Comparison of ENCODE assay signal across 8 cellular contexts in the genomic region with DNA sequence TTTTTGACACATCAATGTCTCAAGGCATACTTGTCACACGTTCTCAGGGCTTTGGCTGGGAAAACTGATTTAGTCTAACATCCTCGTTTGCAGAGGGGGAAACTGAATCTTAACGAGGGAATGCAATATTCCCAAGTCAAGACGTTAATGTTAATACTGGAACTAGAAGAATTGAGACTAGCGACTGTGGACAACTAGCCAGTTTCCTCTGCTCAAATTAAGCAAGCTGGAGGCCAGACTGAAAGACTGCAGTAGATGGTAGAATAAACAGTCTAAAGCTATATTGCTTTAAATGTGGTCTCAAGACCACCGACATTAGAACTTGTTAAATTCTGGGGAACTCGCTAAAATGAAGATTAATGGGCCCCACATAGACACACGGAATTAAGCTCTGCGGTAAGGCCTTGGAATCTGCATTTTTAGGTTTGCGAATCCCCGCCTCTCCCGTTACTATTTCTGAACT. TPM values are rescaled to one million over a fixed set of nuclear protein-coding genes. Genes with fewer than 3 reads are reported as not detected.
DNase-seq lines count a peak whose midpoint lies in the region; ATAC-seq and TF ChIP-seq lines count a peak whose summit lies in the region.

No MANE protein-coding gene starts in this region.

- H3K27me3 ChIP-seq in Karpas-422 (ENCODE audit: low read length) = no peaks in the 10 kb centered on the region
- no peaks in the 10 kb centered on the region for H3K27me3 ChIP-seq in mucosa of rectum (ENCODE audit: control insufficient read depth in 2 of 2, insufficient read depth in 2 of 2, low read length in 2 of 2)

- H3K9me3 ChIP-seq in Karpas-422 (ENCODE audit: low read length) (no peaks in the 10 kb centered on the region), mucosa of rectum (ENCODE audit: control insufficient read depth in 2 of 2, low read length in 2 of 2) (no peaks in the 10 kb centered on the region)

- H3K27me3 Mint-ChIP-seq in activated CD4-positive, alpha-beta T cell treated with anti-CD3 and anti-CD28 coated beads, Interleukin-2, amount 10 ng/mL, durations not matched to agents 7 days and 5 days = peaks cover 2% of the 10 kb centered on the region

- no peak for ATAC-seq in GM19455 (IDR thresholded peaks at IDR 0.05; ENCODE audit: unreplicated experiment)

- peaks cover 48% of the 10 kb centered on the region for H3K79me2 ChIP-seq in Karpas-422 (ENCODE audit: low read length)

- peaks cover 41% of the 10 kb centered on the region for H3K4me1 Mint-ChIP-seq in activated CD4-positive, alpha-beta T cell treated with anti-CD3 and anti-CD28 coated beads, Interleukin-2, amount 10 ng/mL, durations not matched to agents 7 days and 5 days

- peak overlapping the region; percentile 89 for H3K4me2 ChIP-seq in Karpas-422 (ENCODE audit: low read depth, low read length, poor library complexity, severe bottlenecking)

- H3K27ac ChIP-seq in Karpas-422 (ENCODE audit: low read length) (0 out of 2 replicates have a peak overlapping the region, but pooled peaks have one; percentile 13), mucosa of rectum (ENCODE audit: low read depth in 2 of 2, low read length in 2 of 2) (peak overlapping the region; percentile 80 to 86)

- H3K9me3 Mint-ChIP-seq in activated CD4-positive, alpha-beta T cell treated with anti-CD3 and anti-CD28 coated beads, Interleukin-2, amount 10 ng/mL, durations not matched to agents 7 days and 5 days = no peaks in the 10 kb centered on the region

- peak overlapping the region; percentile 96 for H3K27ac Mint-ChIP-seq in activated CD4-positive, alpha-beta T cell treated with anti-CD3 and anti-CD28 coated beads, Interleukin-2, amount 10 ng/mL, durations not matched to agents 7 days and 5 days

- DNase-seq in activated CD4-positive, alpha-beta T cell treated with anti-CD3 and anti-CD28 coated beads, Interleukin-2, amount 10 ng/mL, durations not matched to agents 7 days and 5 days = no peak
- no peak for DNase-seq in activated CD4-positive, alpha-beta T cell treated with anti-CD3 and anti-CD28 coated beads, Interleukin-2, amount 50 U/mL, for 48 hours
- no peak for DNase-seq in Karpas-422
- DNase-seq in choroid plexus epithelial cell (ENCODE audit: low read depth) = no peak
- no peak for DNase-seq in stimulated activated CD4-positive, alpha-beta T cell treated with anti-CD3 and anti-CD28 coated beads, Interleukin-2, amount 100 ng/mL, for 48 hours
- DNase-seq in RPMI8226 = no peak

- H4K20me1 ChIP-seq in Karpas-422 (ENCODE audit: insufficient read depth, low read depth, low read length) = peaks cover 11% of the 10 kb centered on the region; the same call in 1 of the 2 replicates

- peak overlapping the region; percentile 82 for H3K9ac ChIP-seq in Karpas-422 (ENCODE audit: low read length)
- H3K9ac ChIP-seq in mucosa of rectum (ENCODE audit: low read depth in 1 of 2, low read length in 2 of 2) = peak overlapping the region; percentile 72 to 86

- POLR2A ChIA-PET in activated CD4-positive, alpha-beta T cell treated with anti-CD3 and anti-CD28 coated beads, Interleukin-2, amount 10 ng/mL, durations not matched to agents 7 days and 5 days (lab: Charles Lee) = interaction anchor here (1.0 to 1.1 kb wide), 2 partner anchors 49 to 117 kb away, joined by 3 to 4 read pairs; partner anchors contain the start of gene IPMK

- peak overlapping the region; percentile 80 for H3K4me3 ChIP-seq in Karpas-422 (ENCODE audit: low read length)
- peak overlapping the region; percentile 86 for H3K4me3 ChIP-seq in choroid plexus epithelial cell (ENCODE audit: low read depth, low read length)
- peak overlapping the region; percentile 91 to 98 for H3K4me3 ChIP-seq in mucosa of rectum (ENCODE audit: low read length in 2 of 2)

- no peak for TF ChIP-seq CTCF in choroid plexus epithelial cell (conservative IDR thresholded peaks at IDR 0.05; ENCODE audit: low read depth, low read length)

- H3K36me3 ChIP-seq in Karpas-422 (ENCODE audit: insufficient read depth, low read length) (peaks cover 26% of the 10 kb centered on the region), mucosa of rectum (ENCODE audit: control insufficient read depth in 2 of 2, insufficient read depth in 2 of 2, low read length in 2 of 2) (peaks cover 12 to 14% of the 10 kb centered on the region in 2 donors)

- no peaks in the 10 kb centered on the region for H3K9me2 ChIP-seq in Karpas-422 (replicated peaks; ENCODE audit: insufficient read depth, low read length)

- peaks cover 17% of the 10 kb centered on the region for H3K36me3 Mint-ChIP-seq in activated CD4-positive, alpha-beta T cell treated with anti-CD3 and anti-CD28 coated beads, Interleukin-2, amount 10 ng/mL, durations not matched to agents 7 days and 5 days (ENCODE audit: low read depth)

- CTCF ChIA-PET in activated CD4-positive, alpha-beta T cell treated with anti-CD3 and anti-CD28 coated beads, Interleukin-2, amount 10 ng/mL, durations not matched to agents 7 days and 5 days (lab: Charles Lee) = interaction anchor here (0.6 to 1.0 kb wide), 5 partner anchors 24 to 95 kb away, joined by 3 to 7 read pairs (median 4); partner anchors contain the start of gene UBE2D1

- H3K4me1 ChIP-seq in Karpas-422 (ENCODE audit: low read length) (peaks cover 24% of the 10 kb centered on the region), mucosa of rectum (ENCODE audit: control insufficient read depth in 2 of 2, insufficient read depth in 2 of 2, low read length in 2 of 2) (peaks cover 11 to 12% of the 10 kb centered on the region in 2 donors)

- peak overlapping the region; percentile 99 for H3K4me3 Mint-ChIP-seq in activated CD4-positive, alpha-beta T cell treated with anti-CD3 and anti-CD28 coated beads, Interleukin-2, amount 10 ng/mL, durations not matched to agents 7 days and 5 days

- peak overlapping the region; percentile 97 for H2AFZ ChIP-seq in Karpas-422 (ENCODE audit: low read length)

RNA-seq across cellular contexts. Expression of gene TFAM, which starts 0.6 kb away (rescaled TPM):
- 10 to 100 TPM; 61.3 to 64.0 TPM for total RNA-seq in activated CD4-positive, alpha-beta T cell treated with anti-CD3 and anti-CD28 coated beads, Interleukin-2, amount 10 ng/mL, durations not matched to agents 7 days and 5 days
- total RNA-seq in Karpas-422 (2014; rRNA removed; shearing (Covaris generic); ENCODE audit: low replicate concordance) = 56.5 and 76.4 TPM in 2 replicates

RNA-seq across cellular contexts. Expression of gene UBE2D1, which starts 49.8 kb away (rescaled TPM):
- 10 to 100 TPM; 11.9 to 14.8 TPM for total RNA-seq in activated CD4-positive, alpha-beta T cell treated with anti-CD3 and anti-CD28 coated beads, Interleukin-2, amount 10 ng/mL, durations not matched to agents 7 days and 5 days
- 3.4 and 12.7 TPM in 2 replicates for total RNA-seq in Karpas-422 (2014; rRNA removed; shearing (Covaris generic); ENCODE audit: low replicate concordance)
